Comparison of ENCODE assay signal across 16 cellular contexts in genomic region chr3:22474706-22475470, GRCh38.
DNase-seq lines count a peak whose midpoint lies in the region; ATAC-seq and TF ChIP-seq lines count a peak whose summit lies in the region.
"Had no signal": no experiment of that assay in that cellular context is flagged by ENCODE, and none has a peak within 500 bp of the region (broad histone marks: within the 10 kb centered on the region; RNA-seq: fewer than 3 reads in every experiment).

No MANE protein-coding gene starts in this region.

- no peaks in the 10 kb centered on the region for H3K9me3 Mint-ChIP-seq in activated CD8-positive, alpha-beta T cell treated with anti-CD3 and anti-CD28 coated beads for 36 hours
- no peaks in the 10 kb centered on the region for H3K9me3 Mint-ChIP-seq in activated CD8-positive, alpha-beta T cell treated with anti-CD3 and anti-CD28 coated beads, Interleukin-2, amount 10 ng/mL, durations not matched to agents 7 days and 5 days (ENCODE audit: insufficient read depth)
- H3K9me3 Mint-ChIP-seq: activated T-cell treated with anti-CD3 and anti-CD28 coated beads, Interleukin-2, amount 50 U/mL, for 72 hours; nephron progenitor cell had no signal

- H3K36me3 Mint-ChIP-seq in activated CD8-positive, alpha-beta T cell treated with anti-CD3 and anti-CD28 coated beads for 36 hours (ENCODE audit: low read depth) = no peaks in the 10 kb centered on the region
- no peaks in the 10 kb centered on the region for H3K36me3 Mint-ChIP-seq in activated CD8-positive, alpha-beta T cell treated with anti-CD3 and anti-CD28 coated beads, Interleukin-2, amount 10 ng/mL, durations not matched to agents 7 days and 5 days (ENCODE audit: low read depth)

- TF ChIP-seq CTCF in activated CD8-positive, alpha-beta T cell treated with anti-CD3 and anti-CD28 coated beads for 36 hours (IDR thresholded peaks at IDR 0.05) = no peak
- no peak for TF ChIP-seq CTCF in fibroblast of the aortic adventitia (IDR thresholded peaks at IDR 0.05; ENCODE audit: insufficient read depth, low read length)

- H3K27me3 Mint-ChIP-seq in activated CD8-positive, alpha-beta T cell treated with anti-CD3 and anti-CD28 coated beads for 36 hours = no peaks in the 10 kb centered on the region
- no peaks in the 10 kb centered on the region for H3K27me3 Mint-ChIP-seq in activated CD8-positive, alpha-beta T cell treated with anti-CD3 and anti-CD28 coated beads, Interleukin-2, amount 10 ng/mL, durations not matched to agents 7 days and 5 days (ENCODE audit: low read depth)

- POLR2A ChIA-PET in activated CD8-positive, alpha-beta T cell treated with anti-CD3 and anti-CD28 coated beads for 36 hours (lab: Charles Lee) = no interaction called here
- POLR2A ChIA-PET in activated CD8-positive, alpha-beta T cell treated with anti-CD3 and anti-CD28 coated beads, Interleukin-2, amount 10 ng/mL, durations not matched to agents 7 days and 5 days (lab: Charles Lee) = no interaction called here

- no peaks in the 10 kb centered on the region for H3K4me1 Mint-ChIP-seq in activated CD8-positive, alpha-beta T cell treated with anti-CD3 and anti-CD28 coated beads for 36 hours (ENCODE audit: low read depth)
- no peaks in the 10 kb centered on the region for H3K4me1 Mint-ChIP-seq in activated CD8-positive, alpha-beta T cell treated with anti-CD3 and anti-CD28 coated beads, Interleukin-2, amount 10 ng/mL, durations not matched to agents 7 days and 5 days (ENCODE audit: low read depth)
- H3K4me1 Mint-ChIP-seq: nephron progenitor cell had no signal

- no peak overlapping the region for H3K4me3 ChIP-seq in fibroblast of the aortic adventitia (ENCODE audit: low read depth, low read length)
- H3K4me3 ChIP-seq: skin epidermis, thoracic aorta had no signal

- ATAC-seq in activated CD8-positive, alpha-beta T cell treated with anti-CD3 and anti-CD28 coated beads for 36 hours = no peak
- no peak for ATAC-seq in activated CD8-positive, alpha-beta T cell treated with anti-CD3 and anti-CD28 coated beads, Interleukin-2, amount 10 ng/mL, durations not matched to agents 7 days and 5 days
- ATAC-seq in SK-N-SH treated with all-trans-retinoic acid at 6 μM for 48 hours = peak; percentile 82
- ATAC-seq in HG03571 (IDR thresholded peaks at IDR 0.05; ENCODE audit: unreplicated experiment) = no peak
- ATAC-seq: activated T-cell treated with anti-CD3 and anti-CD28 coated beads, Interleukin-2, amount 50 U/mL, for 72 hours had no signal

- H3K4me3 Mint-ChIP-seq in activated CD8-positive, alpha-beta T cell treated with anti-CD3 and anti-CD28 coated beads for 36 hours = no peak overlapping the region
- no peak overlapping the region for H3K4me3 Mint-ChIP-seq in activated CD8-positive, alpha-beta T cell treated with anti-CD3 and anti-CD28 coated beads, Interleukin-2, amount 10 ng/mL, durations not matched to agents 7 days and 5 days
- H3K4me3 Mint-ChIP-seq: activated T-cell treated with anti-CD3 and anti-CD28 coated beads, Interleukin-2, amount 50 U/mL, for 72 hours; nephron progenitor cell had no signal

- DNase-seq in activated CD8-positive, alpha-beta T cell treated with anti-CD3 and anti-CD28 coated beads for 36 hours = peak; percentile 1
- DNase-seq in activated CD8-positive, alpha-beta T cell treated with anti-CD3 and anti-CD28 coated beads, Interleukin-2, amount 10 ng/mL, durations not matched to agents 7 days and 5 days = no peak
- peak; percentile 9 for DNase-seq in fibroblast of the aortic adventitia (ENCODE audit: low read depth)
- DNase-seq in NCI-H128 (lab: John Stamatoyannopoulos, UW; ENCODE audit: unreplicated experiment) = no peak
- no peak for DNase-seq in effector CD8-positive, alpha-beta T cell (lab: John Stamatoyannopoulos, UW)
- no peak for DNase-seq in cerebellar nuclear complex (lab: John Stamatoyannopoulos, UW)
- DNase-seq: 8988T; activated CD4-positive, CD25-positive, alpha-beta regulatory T cell treated with anti-CD3 and anti-CD28 coated beads, Interleukin-2, amount 50 U/mL, for 72 hours; activated T-cell treated with anti-CD3 and anti-CD28 coated beads, Interleukin-2, amount 50 U/mL, for 72 hours; NCI-H1105; nephron progenitor cell; SHP77 had no signal

- intact Hi-C loops in activated CD8-positive, alpha-beta T cell treated with anti-CD3 and anti-CD28 coated beads for 36 hours (cut with micrococcal nuclease) = no loop called here

- CTCF ChIA-PET in activated CD8-positive, alpha-beta T cell treated with anti-CD3 and anti-CD28 coated beads for 36 hours (lab: Charles Lee) = no interaction called here
- CTCF ChIA-PET in activated CD8-positive, alpha-beta T cell treated with anti-CD3 and anti-CD28 coated beads, Interleukin-2, amount 10 ng/mL, durations not matched to agents 7 days and 5 days (lab: Charles Lee) = no interaction called here

- no peak overlapping the region for H3K27ac Mint-ChIP-seq in activated CD8-positive, alpha-beta T cell treated with anti-CD3 and anti-CD28 coated beads for 36 hours
- H3K27ac Mint-ChIP-seq in activated CD8-positive, alpha-beta T cell treated with anti-CD3 and anti-CD28 coated beads, Interleukin-2, amount 10 ng/mL, durations not matched to agents 7 days and 5 days = no peak overlapping the region
- H3K27ac Mint-ChIP-seq: activated T-cell treated with anti-CD3 and anti-CD28 coated beads, Interleukin-2, amount 50 U/mL, for 72 hours; nephron progenitor cell had no signal

TF ChIP-seq in SK-N-SH treated with all-trans-retinoic acid at 6 μM for 48 hours, 23 proteins besides CTCF, POLR2A, EP300 and RAD21 (continues in another document):
- no peak for TF ChIP-seq BACH2 (CRISPR knock-in tag; IDR thresholded peaks at IDR 0.05; ENCODE audit: borderline replicate concordance)
- TF ChIP-seq CREB5 (CRISPR knock-in tag; IDR thresholded peaks at IDR 0.05; ENCODE audit: low read depth) = no peak
- no peak for TF ChIP-seq OSR1 (CRISPR knock-in tag; IDR thresholded peaks at IDR 0.05)
- no peak for TF ChIP-seq ZFP30 (CRISPR knock-in tag; IDR thresholded peaks at IDR 0.05)
- peak; percentile 82 for TF ChIP-seq ISL1 (CRISPR knock-in tag; IDR thresholded peaks at IDR 0.05)
- TF ChIP-seq PPARA (CRISPR knock-in tag; IDR thresholded peaks at IDR 0.05; ENCODE audit: borderline replicate concordance) = no peak
- TF ChIP-seq, protein P1, sequence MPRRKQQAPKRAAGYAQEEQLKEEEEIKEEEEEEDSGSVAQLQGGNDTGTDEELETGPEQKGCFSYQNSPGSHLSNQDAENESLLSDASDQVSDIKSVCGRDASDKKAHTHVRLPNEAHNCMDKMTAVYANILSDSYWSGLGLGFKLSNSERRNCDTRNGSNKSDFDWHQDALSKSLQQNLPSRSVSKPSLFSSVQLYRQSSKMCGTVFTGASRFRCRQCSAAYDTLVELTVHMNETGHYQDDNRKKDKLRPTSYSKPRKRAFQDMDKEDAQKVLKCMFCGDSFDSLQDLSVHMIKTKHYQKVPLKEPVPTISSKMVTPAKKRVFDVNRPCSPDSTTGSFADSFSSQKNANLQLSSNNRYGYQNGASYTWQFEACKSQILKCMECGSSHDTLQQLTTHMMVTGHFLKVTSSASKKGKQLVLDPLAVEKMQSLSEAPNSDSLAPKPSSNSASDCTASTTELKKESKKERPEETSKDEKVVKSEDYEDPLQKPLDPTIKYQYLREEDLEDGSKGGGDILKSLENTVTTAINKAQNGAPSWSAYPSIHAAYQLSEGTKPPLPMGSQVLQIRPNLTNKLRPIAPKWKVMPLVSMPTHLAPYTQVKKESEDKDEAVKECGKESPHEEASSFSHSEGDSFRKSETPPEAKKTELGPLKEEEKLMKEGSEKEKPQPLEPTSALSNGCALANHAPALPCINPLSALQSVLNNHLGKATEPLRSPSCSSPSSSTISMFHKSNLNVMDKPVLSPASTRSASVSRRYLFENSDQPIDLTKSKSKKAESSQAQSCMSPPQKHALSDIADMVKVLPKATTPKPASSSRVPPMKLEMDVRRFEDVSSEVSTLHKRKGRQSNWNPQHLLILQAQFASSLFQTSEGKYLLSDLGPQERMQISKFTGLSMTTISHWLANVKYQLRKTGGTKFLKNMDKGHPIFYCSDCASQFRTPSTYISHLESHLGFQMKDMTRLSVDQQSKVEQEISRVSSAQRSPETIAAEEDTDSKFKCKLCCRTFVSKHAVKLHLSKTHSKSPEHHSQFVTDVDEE (CRISPR knock-in tag; IDR thresholded peaks at IDR 0.05) = no peak
- no peak for TF ChIP-seq POU6F1 (CRISPR knock-in tag; IDR thresholded peaks at IDR 0.05; ENCODE audit: borderline replicate concordance, low read depth)
- TF ChIP-seq RARB (CRISPR knock-in tag; IDR thresholded peaks at IDR 0.05) = no peak
- TF ChIP-seq ZFP3 (CRISPR knock-in tag; IDR thresholded peaks at IDR 0.05) = peak; percentile 16; the same call in 1 of the 2 replicates
- no peak for TF ChIP-seq ARNTL (CRISPR knock-in tag; IDR thresholded peaks at IDR 0.05; ENCODE audit: borderline replicate concordance, low read depth)
- no peak for TF ChIP-seq TCF4 (CRISPR knock-in tag; IDR thresholded peaks at IDR 0.05; ENCODE audit: borderline replicate concordance)

Comparison
In these comparisons a context has a peak if more than half of its experiments do, and no peak if none do; other contexts are left out.
1. DNase-seq: peak in activated CD8-positive, alpha-beta T cell treated with anti-CD3 and anti-CD28 coated beads for 36 hours (single experiment) and fibroblast of the aortic adventitia (single experiment); none in activated CD8-positive, alpha-beta T cell treated with anti-CD3 and anti-CD28 coated beads, Interleukin-2, amount 10 ng/mL, durations not matched to agents 7 days and 5 days (single experiment), NCI-H128 (single experiment), effector CD8-positive, alpha-beta T cell (single experiment) and cerebellar nuclear complex (0 of 2).